In the genomic region with DNA sequence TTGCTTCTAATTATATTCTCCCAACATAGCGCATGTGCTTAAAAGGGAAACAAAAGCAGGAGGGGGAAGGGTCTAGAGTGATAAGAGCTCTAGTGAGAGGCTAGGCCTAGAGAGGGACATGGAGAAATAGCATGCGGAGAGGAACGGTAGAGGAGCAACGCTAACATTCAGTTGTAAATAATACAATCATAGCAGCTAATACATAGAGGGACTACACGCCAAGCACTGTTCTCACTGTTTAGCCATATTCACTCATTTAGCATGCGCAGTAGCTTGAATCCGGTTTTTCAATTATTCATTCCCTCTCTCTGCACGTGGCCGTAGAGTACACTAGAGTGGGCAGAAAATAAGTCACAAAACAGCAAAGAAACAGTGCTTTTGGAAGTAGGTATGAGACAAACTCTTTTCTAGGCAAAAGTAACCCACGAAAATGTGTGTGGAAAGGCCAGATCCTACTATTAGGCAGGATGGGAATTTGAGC, we compare ENCODE assay signal across 1 cellular context.
TF ChIP-seq lines count a peak whose summit lies in the region.

No MANE protein-coding gene starts in this region.

TF ChIP-seq in K562, 482 proteins besides CTCF, POLR2A, EP300 and RAD21 (continues in another document):
- TF ChIP-seq FOXA3 (CRISPR knock-in tag; conservative IDR thresholded peaks at IDR 0.05 in 1 of 2, IDR thresholded peaks at IDR 0.05 in 1 of 2) (no peak), ZC3H11A (IDR thresholded peaks at IDR 0.05; ENCODE audit: low read depth, low read length) (no peak), ZNF583 (CRISPR knock-in tag; IDR thresholded peaks at IDR 0.05) (no peak), RNF2 (IDR thresholded peaks at IDR 0.05) (no peak), HDAC6 (IDR thresholded peaks at IDR 0.05; ENCODE audit: low read depth, low read length) (no peak), ZNF696 (CRISPR knock-in tag; conservative IDR thresholded peaks at IDR 0.05) (no peak), DACH1 (IDR thresholded peaks at IDR 0.05; ENCODE audit: partially characterized antibody) (no peak), NR2F6 (CRISPR knock-in tag; IDR thresholded peaks at IDR 0.05) (no peak), ZBTB17 (CRISPR knock-in tag; IDR thresholded peaks at IDR 0.05) (peak; percentile 80), BDP1 (IDR thresholded peaks at IDR 0.05; ENCODE audit: insufficient read depth, insufficient read length) (no peak), DPF2 (IDR thresholded peaks at IDR 0.05) (peak; percentile 65), NR4A1 (CRISPR knock-in tag; IDR thresholded peaks at IDR 0.05) (no peak), NR4A1 (tag; IDR thresholded peaks at IDR 0.05) (peak; percentile 76; the same call in 1 of the 2 replicates), SMARCC2 (IDR thresholded peaks at IDR 0.05; ENCODE audit: low read depth) (no peak; the same call in 1 of the 2 replicates), FOXK2 (conservative IDR thresholded peaks at IDR 0.05 in 1 of 2, IDR thresholded peaks at IDR 0.05 in 1 of 2; ENCODE audit: low read depth in 2 of 2) (no peak), SOX6 (IDR thresholded peaks at IDR 0.05) (no peak), GATAD2A (IDR thresholded peaks at IDR 0.05) (no peak), HNRNPUL1 (IDR thresholded peaks at IDR 0.05; ENCODE audit: low read length) (no peak), PHB2 (IDR thresholded peaks at IDR 0.05; ENCODE audit: low read depth) (no peak), ZNF766 (CRISPR knock-in tag; conservative IDR thresholded peaks at IDR 0.05) (peak; percentile 22; the same call in 1 of the 2 replicates), ZBTB7A (IDR thresholded peaks at IDR 0.05; ENCODE audit: borderline replicate concordance, control insufficient read depth, low read depth, low read length) (no peak), ZNF76 (CRISPR knock-in tag; IDR thresholded peaks at IDR 0.05; ENCODE audit: borderline replicate concordance) (0 out of 2 replicates have a peak, but pooled peaks have one; percentile 69), SMAD4 (CRISPR knock-in tag; conservative IDR thresholded peaks at IDR 0.05) (peak; percentile 56; the same call in 1 of the 2 replicates), MYC (IDR thresholded peaks at IDR 0.05; ENCODE audit: low read depth, low read length) (peak; percentile 31), MYC (CRISPR knock-in tag; IDR thresholded peaks at IDR 0.05; ENCODE audit: borderline replicate concordance, low read depth) (no peak), L3MBTL2 (IDR thresholded peaks at IDR 0.05) (peak; percentile 91), FOXJ3 (CRISPR knock-in tag; IDR thresholded peaks at IDR 0.05) (no peak), HDGF (IDR thresholded peaks at IDR 0.05) (0 out of 2 replicates have a peak, but pooled peaks have one; percentile 24), ZNF785 (CRISPR knock-in tag; IDR thresholded peaks at IDR 0.05) (no peak), FUS (optimal IDR thresholded peaks at IDR 0.05; ENCODE audit: low read depth, low read length) (no peak), SMARCE1 (IDR thresholded peaks at IDR 0.05) (peak; percentile 22; the same call in 1 of the 2 replicates), MXI1 (IDR thresholded peaks at IDR 0.05; ENCODE audit: low read depth, low read length) (no peak), TAF9B (IDR thresholded peaks at IDR 0.05; ENCODE audit: partially characterized antibody) (no peak), HDAC1 (IDR thresholded peaks at IDR 0.05) (no peak), ZNF830 (CRISPR knock-in tag; IDR thresholded peaks at IDR 0.05) (no peak)
- TF ChIP-seq, protein P1, sequence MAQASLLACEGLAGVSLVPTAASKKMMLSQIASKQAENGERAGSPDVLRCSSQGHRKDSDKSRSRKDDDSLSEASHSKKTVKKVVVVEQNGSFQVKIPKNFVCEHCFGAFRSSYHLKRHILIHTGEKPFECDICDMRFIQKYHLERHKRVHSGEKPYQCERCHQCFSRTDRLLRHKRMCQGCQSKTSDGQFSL (CRISPR knock-in tag; IDR thresholded peaks at IDR 0.05), result no peak
- TF ChIP-seq, protein P1 (tag; IDR thresholded peaks at IDR 0.05), result peak in 1 of 2 experiments; percentile 58; a peak in 1 of 4 replicates
- TF ChIP-seq, protein P2, sequence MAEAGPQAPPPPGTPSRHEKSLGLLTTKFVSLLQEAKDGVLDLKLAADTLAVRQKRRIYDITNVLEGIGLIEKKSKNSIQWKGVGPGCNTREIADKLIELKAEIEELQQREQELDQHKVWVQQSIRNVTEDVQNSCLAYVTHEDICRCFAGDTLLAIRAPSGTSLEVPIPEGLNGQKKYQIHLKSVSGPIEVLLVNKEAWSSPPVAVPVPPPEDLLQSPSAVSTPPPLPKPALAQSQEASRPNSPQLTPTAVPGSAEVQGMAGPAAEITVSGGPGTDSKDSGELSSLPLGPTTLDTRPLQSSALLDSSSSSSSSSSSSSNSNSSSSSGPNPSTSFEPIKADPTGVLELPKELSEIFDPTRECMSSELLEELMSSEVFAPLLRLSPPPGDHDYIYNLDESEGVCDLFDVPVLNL (CRISPR knock-in tag; IDR thresholded peaks at IDR 0.05; ENCODE audit: low read depth), result no peak
- TF ChIP-seq, protein P3, sequence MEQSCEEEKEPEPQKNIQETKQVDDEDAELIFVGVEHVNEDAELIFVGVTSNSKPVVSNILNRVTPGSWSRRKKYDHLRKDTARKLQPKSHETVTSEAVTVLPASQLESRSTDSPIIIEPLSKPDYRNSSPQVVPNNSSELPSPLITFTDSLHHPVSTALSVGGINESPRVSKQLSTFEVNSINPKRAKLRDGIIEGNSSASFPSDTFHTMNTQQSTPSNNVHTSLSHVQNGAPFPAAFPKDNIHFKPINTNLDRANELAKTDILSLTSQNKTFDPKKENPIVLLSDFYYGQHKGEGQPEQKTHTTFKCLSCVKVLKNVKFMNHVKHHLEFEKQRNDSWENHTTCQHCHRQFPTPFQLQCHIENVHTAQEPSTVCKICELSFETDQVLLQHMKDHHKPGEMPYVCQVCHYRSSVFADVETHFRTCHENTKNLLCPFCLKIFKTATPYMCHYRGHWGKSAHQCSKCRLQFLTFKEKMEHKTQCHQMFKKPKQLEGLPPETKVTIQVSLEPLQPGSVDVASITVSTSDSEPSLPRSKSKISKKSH (CRISPR knock-in tag; IDR thresholded peaks at IDR 0.05), result no peak
- TF ChIP-seq, protein P4, sequence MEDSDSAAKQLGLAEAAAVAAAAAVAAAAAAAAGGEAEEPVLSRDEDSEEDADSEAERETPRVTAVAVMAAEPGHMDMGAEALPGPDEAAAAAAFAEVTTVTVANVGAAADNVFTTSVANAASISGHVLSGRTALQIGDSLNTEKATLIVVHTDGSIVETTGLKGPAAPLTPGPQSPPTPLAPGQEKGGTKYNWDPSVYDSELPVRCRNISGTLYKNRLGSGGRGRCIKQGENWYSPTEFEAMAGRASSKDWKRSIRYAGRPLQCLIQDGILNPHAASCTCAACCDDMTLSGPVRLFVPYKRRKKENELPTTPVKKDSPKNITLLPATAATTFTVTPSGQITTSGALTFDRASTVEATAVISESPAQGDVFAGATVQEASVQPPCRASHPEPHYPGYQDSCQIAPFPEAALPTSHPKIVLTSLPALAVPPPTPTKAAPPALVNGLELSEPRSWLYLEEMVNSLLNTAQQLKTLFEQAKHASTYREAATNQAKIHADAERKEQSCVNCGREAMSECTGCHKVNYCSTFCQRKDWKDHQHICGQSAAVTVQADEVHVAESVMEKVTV (CRISPR knock-in tag; IDR thresholded peaks at IDR 0.05), result no peak
- TF ChIP-seq, protein P5, sequence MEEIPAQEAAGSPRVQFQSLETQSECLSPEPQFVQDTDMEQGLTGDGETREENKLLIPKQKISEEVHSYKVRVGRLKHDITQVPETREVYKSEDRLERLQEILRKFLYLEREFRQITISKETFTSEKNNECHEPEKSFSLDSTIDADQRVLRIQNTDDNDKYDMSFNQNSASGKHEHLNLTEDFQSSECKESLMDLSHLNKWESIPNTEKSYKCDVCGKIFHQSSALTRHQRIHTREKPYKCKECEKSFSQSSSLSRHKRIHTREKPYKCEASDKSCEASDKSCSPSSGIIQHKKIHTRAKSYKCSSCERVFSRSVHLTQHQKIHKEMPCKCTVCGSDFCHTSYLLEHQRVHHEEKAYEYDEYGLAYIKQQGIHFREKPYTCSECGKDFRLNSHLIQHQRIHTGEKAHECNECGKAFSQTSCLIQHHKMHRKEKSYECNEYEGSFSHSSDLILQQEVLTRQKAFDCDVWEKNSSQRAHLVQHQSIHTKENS (CRISPR knock-in tag; IDR thresholded peaks at IDR 0.05), result no peak
- TF ChIP-seq, protein P6, sequence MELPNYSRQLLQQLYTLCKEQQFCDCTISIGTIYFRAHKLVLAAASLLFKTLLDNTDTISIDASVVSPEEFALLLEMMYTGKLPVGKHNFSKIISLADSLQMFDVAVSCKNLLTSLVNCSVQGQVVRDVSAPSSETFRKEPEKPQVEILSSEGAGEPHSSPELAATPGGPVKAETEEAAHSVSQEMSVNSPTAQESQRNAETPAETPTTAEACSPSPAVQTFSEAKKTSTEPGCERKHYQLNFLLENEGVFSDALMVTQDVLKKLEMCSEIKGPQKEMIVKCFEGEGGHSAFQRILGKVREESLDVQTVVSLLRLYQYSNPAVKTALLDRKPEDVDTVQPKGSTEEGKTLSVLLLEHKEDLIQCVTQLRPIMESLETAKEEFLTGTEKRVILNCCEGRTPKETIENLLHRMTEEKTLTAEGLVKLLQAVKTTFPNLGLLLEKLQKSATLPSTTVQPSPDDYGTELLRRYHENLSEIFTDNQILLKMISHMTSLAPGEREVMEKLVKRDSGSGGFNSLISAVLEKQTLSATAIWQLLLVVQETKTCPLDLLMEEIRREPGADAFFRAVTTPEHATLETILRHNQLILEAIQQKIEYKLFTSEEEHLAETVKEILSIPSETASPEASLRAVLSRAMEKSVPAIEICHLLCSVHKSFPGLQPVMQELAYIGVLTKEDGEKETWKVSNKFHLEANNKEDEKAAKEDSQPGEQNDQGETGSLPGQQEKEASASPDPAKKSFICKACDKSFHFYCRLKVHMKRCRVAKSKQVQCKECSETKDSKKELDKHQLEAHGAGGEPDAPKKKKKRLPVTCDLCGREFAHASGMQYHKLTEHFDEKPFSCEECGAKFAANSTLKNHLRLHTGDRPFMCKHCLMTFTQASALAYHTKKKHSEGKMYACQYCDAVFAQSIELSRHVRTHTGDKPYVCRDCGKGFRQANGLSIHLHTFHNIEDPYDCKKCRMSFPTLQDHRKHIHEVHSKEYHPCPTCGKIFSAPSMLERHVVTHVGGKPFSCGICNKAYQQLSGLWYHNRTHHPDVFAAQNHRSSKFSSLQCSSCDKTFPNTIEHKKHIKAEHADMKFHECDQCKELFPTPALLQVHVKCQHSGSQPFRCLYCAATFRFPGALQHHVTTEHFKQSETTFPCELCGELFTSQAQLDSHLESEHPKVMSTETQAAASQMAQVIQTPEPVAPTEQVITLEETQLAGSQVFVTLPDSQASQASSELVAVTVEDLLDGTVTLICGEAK (IDR thresholded peaks at IDR 0.05), result 0 out of 2 replicates have a peak, but pooled peaks have one; percentile 17
- TF ChIP-seq, protein P6 (CRISPR knock-in tag; IDR thresholded peaks at IDR 0.05), result no peak
- TF ChIP-seq, protein P7, sequence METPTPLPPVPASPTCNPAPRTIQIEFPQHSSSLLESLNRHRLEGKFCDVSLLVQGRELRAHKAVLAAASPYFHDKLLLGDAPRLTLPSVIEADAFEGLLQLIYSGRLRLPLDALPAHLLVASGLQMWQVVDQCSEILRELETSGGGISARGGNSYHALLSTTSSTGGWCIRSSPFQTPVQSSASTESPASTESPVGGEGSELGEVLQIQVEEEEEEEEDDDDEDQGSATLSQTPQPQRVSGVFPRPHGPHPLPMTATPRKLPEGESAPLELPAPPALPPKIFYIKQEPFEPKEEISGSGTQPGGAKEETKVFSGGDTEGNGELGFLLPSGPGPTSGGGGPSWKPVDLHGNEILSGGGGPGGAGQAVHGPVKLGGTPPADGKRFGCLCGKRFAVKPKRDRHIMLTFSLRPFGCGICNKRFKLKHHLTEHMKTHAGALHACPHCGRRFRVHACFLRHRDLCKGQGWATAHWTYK (CRISPR knock-in tag; IDR thresholded peaks at IDR 0.05), result 0 out of 2 replicates have a peak, but pooled peaks have one; percentile 72
- TF ChIP-seq, protein P8, sequence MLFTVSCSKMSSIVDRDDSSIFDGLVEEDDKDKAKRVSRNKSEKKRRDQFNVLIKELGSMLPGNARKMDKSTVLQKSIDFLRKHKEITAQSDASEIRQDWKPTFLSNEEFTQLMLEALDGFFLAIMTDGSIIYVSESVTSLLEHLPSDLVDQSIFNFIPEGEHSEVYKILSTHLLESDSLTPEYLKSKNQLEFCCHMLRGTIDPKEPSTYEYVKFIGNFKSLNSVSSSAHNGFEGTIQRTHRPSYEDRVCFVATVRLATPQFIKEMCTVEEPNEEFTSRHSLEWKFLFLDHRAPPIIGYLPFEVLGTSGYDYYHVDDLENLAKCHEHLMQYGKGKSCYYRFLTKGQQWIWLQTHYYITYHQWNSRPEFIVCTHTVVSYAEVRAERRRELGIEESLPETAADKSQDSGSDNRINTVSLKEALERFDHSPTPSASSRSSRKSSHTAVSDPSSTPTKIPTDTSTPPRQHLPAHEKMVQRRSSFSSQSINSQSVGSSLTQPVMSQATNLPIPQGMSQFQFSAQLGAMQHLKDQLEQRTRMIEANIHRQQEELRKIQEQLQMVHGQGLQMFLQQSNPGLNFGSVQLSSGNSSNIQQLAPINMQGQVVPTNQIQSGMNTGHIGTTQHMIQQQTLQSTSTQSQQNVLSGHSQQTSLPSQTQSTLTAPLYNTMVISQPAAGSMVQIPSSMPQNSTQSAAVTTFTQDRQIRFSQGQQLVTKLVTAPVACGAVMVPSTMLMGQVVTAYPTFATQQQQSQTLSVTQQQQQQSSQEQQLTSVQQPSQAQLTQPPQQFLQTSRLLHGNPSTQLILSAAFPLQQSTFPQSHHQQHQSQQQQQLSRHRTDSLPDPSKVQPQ (CRISPR knock-in tag; IDR thresholded peaks at IDR 0.05; ENCODE audit: borderline replicate concordance), result no peak
